8 cellular contexts compared by ENCODE assay signal in the genomic region with DNA sequence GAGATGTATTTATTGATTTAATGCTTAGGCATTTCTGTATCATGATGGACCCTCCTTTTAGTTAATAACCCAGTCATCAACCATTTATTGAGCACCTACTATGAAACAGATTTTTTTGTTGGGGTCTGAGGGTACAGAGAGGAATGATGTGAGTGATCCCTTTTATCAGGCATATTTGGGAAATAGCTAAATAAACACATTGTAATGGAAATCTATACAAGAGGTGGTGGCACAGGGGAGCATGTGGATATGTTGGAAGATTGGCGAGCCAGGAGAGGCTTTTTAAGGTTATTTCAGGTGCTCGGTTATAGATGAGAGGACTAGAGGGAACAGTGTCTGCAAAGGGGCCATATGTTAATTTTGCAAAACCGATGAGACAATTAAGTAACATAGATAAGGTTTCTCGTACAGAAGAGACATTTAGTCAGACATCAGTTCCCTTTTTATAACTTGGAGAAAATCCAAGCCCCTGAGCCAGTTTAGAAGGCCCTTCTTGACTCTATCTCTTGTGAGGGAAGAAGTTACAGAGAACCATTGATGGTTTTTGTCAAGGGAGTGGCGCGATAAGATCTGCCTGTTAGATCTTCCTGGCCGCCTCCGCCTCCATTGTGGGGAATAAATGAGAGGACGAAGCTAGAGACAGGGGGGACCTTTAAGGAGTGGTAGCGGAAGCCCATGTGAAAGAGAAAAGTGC. TPM values are rescaled to one million over a fixed set of nuclear protein-coding genes. Genes with fewer than 3 reads are reported as not detected.
DNase-seq lines count a peak whose midpoint lies in the region; ATAC-seq and TF ChIP-seq lines count a peak whose summit lies in the region.

No MANE protein-coding gene starts in this region.

- no peak overlapping the region for H3K18ac ChIP-seq in H9 (ENCODE audit: insufficient read length, low read depth, low read length)

- H3K9me3 ChIP-seq in H9 (ENCODE audit: control insufficient read depth, low read depth, low read length) (no peaks in the 10 kb centered on the region), SU-DHL-6 (ENCODE audit: insufficient read depth, low read length) (no peaks in the 10 kb centered on the region)

- no peak overlapping the region for H2BK20ac ChIP-seq in H9 (ENCODE audit: low read depth, low read length, poor library complexity, severe bottlenecking)

- TF ChIP-seq CTCF in H9 (conservative IDR thresholded peaks at IDR 0.05) (no peak), SU-DHL-6 (IDR thresholded peaks at IDR 0.05; ENCODE audit: insufficient read depth, low read length, poor library complexity, severe bottlenecking) (no peak), fibroblast of pulmonary artery (IDR thresholded peaks at IDR 0.05; ENCODE audit: low read length, missing control alignments) (no peak)

- H3K36me3 ChIP-seq in ACC112 (ENCODE audit: insufficient read depth, low read length) (0 out of 2 replicates have a peak, but pooled peaks cover 3% of the 10 kb centered on the region), SU-DHL-6 (ENCODE audit: low read length) (no peaks in the 10 kb centered on the region)

- peaks cover 9% of the 10 kb centered on the region for H3K23me2 ChIP-seq in H9 (ENCODE audit: insufficient read length, low read depth, low read length, poor library complexity, severe bottlenecking)

- no peak overlapping the region for H2BK12ac ChIP-seq in H9 (ENCODE audit: insufficient read length, low read depth, low read length)

- H2BK5ac ChIP-seq in H9 (ENCODE audit: insufficient read length, low read length), result no peak overlapping the region

- no peak overlapping the region for H2BK15ac ChIP-seq in H9 (ENCODE audit: low read depth, low read length)

- H3K9ac ChIP-seq in H9 (ENCODE audit: extremely low read depth, insufficient read length, low read length) (no peak overlapping the region), SU-DHL-6 (ENCODE audit: low read length) (peak overlapping the region; percentile 94)

- DNase-seq in H9 (no peak), fibroblast of pulmonary artery (ENCODE audit: low read depth) (no peak), SHP77 (lab: John Stamatoyannopoulos, UW) (no peak), NCI-H128 (lab: John Stamatoyannopoulos, UW; ENCODE audit: unreplicated experiment) (no peak)

- no peak overlapping the region for H2AK5ac ChIP-seq in H9 (ENCODE audit: insufficient read length, low read length)

- no peak overlapping the region for H3K14ac ChIP-seq in H9 (ENCODE audit: insufficient read depth, low read length)

- H2AFZ ChIP-seq in ACC112 (ENCODE audit: low read length, unreplicated experiment) (no peak overlapping the region), H9 (ENCODE audit: low read length) (no peak overlapping the region), SU-DHL-6 (ENCODE audit: low read depth, low read length, severe bottlenecking) (no peak overlapping the region)

- ATAC-seq in GM21619 (IDR thresholded peaks at IDR 0.05; ENCODE audit: unreplicated experiment), result no peak
- no peak for ATAC-seq in GM18498 (IDR thresholded peaks at IDR 0.05; ENCODE audit: unreplicated experiment)

- no peaks in the 10 kb centered on the region for H3K27me3 Mint-ChIP-seq in H9 (ENCODE audit: low read depth)

- H3K9me2 ChIP-seq in SU-DHL-6 (replicated peaks; ENCODE audit: insufficient read depth, low read length), result no peaks in the 10 kb centered on the region

- no peak overlapping the region for H3K27ac ChIP-seq in ACC112 (ENCODE audit: low read depth, low read length)
- no peak overlapping the region for H3K27ac ChIP-seq in H9 (ENCODE audit: insufficient read length, low read depth, low read length)
- peak overlapping the region; percentile 64; the same call in 1 of the 2 replicates for H3K27ac ChIP-seq in SU-DHL-6 (ENCODE audit: low read depth, low read length)

- H3K4ac ChIP-seq in H9 (ENCODE audit: low read depth, low read length), result no peak overlapping the region

- peaks cover 14% of the 10 kb centered on the region; the same call in 1 of the 2 replicates for H3F3A ChIP-seq in SU-DHL-6 (ENCODE audit: insufficient read depth)

- no peak overlapping the region for H3K27ac Mint-ChIP-seq in H9

- H3K4me1 ChIP-seq in ACC112 (ENCODE audit: control insufficient read depth, insufficient read depth, low read length, unreplicated experiment) (peaks cover 10% of the 10 kb centered on the region), H9 (ENCODE audit: insufficient read depth, low read length) (no peaks in the 10 kb centered on the region)

- H3T11ph ChIP-seq in H9 (ENCODE audit: low read length), result no peak overlapping the region

- no peak overlapping the region for H4K91ac ChIP-seq in H9 (ENCODE audit: insufficient read length, low read depth, low read length)

- WGBS in H9 (ENCODE audit: extremely low coverage, insufficient read length, low lambda C conversion rate), result no CpG with 5 or more reads among the region's 10 CpGs

- H3K4me2 ChIP-seq in H9 (ENCODE audit: insufficient read depth, insufficient read length, low read length), result peak overlapping the region; percentile 86
- peak overlapping the region; percentile 74 for H3K4me2 ChIP-seq in SU-DHL-6 (ENCODE audit: low read depth, low read length, poor library complexity, severe bottlenecking)

- no peak overlapping the region for H3K56ac ChIP-seq in H9 (ENCODE audit: insufficient read length, low read depth, low read length)

- no peaks in the 10 kb centered on the region; a peak in 1 of 5 replicates for H3K9me3 Mint-ChIP-seq in H9

- no peak overlapping the region for H4K5ac ChIP-seq in H9 (ENCODE audit: insufficient read length, low read depth, low read length)

- H3K36me3 Mint-ChIP-seq in H9 (ENCODE audit: insufficient read depth in 1 of 3, low read depth in 3 of 3), result peaks cover 0 to 6% (median 3%) of the 10 kb centered on the region in 3 experiments; a peak in 3 of 7 replicates

- peaks cover 19 to 20% of the 10 kb centered on the region in 2 experiments for H3K4me1 Mint-ChIP-seq in H9

- peak overlapping the region; percentile 85 for H3K4me3 ChIP-seq in ACC112 (ENCODE audit: low read depth, low read length)
- H3K4me3 ChIP-seq in SU-DHL-6 (ENCODE audit: insufficient read depth, low read length, poor library complexity, severe bottlenecking), result peak overlapping the region; percentile 65
- H3K4me3 ChIP-seq in fibroblast of pulmonary artery (replicated peaks; ENCODE audit: low read depth, low read length), result peak overlapping the region; percentile 83

- H3K23ac ChIP-seq in H9 (ENCODE audit: insufficient read length, low read depth, low read length), result no peak overlapping the region

- H4K8ac ChIP-seq in H9 (replicated peaks; ENCODE audit: insufficient read length, low read depth, low read length), result no peak overlapping the region

- H3K79me2 ChIP-seq in ACC112 (ENCODE audit: control insufficient read depth, insufficient read depth, low read length, unreplicated experiment) (peaks cover 60% of the 10 kb centered on the region), H9 (ENCODE audit: insufficient read depth, low read length) (peaks cover 40% of the 10 kb centered on the region; the same call in 1 of the 2 replicates), SU-DHL-6 (ENCODE audit: insufficient read depth, low read length) (peaks cover 74% of the 10 kb centered on the region)

- no peaks in the 10 kb centered on the region for H3K27me3 ChIP-seq in ACC112 (ENCODE audit: insufficient read depth, low read length)
- no peaks in the 10 kb centered on the region for H3K27me3 ChIP-seq in H9 (ENCODE audit: insufficient read depth, low read length)
- no peaks in the 10 kb centered on the region for H3K27me3 ChIP-seq in SU-DHL-6 (ENCODE audit: low read length)

- H2BK120ac ChIP-seq in H9 (ENCODE audit: low read depth, low read length, poor library complexity, severe bottlenecking), result no peak overlapping the region

- H3K79me1 ChIP-seq in H9 (ENCODE audit: insufficient read depth, low read depth, low read length, poor library complexity, severe bottlenecking), result peaks cover 6% of the 10 kb centered on the region

- peak overlapping the region; percentile 91 to 96 for H3K4me3 Mint-ChIP-seq in H9

- H4K20me1 ChIP-seq in H9 (ENCODE audit: control insufficient read depth, insufficient read depth, insufficient read length) (no peaks in the 10 kb centered on the region), SU-DHL-6 (ENCODE audit: low read depth, low read length) (peaks cover 11% of the 10 kb centered on the region; the same call in 1 of the 2 replicates)

RNA-seq across cellular contexts. Expression of gene ATXN10, which starts 2.0 kb away (rescaled TPM):
- 210 and 214 TPM in 2 replicates for total RNA-seq in H9 (2021)
